ENCODE assay signal across 8 cellular contexts in the genomic region with DNA sequence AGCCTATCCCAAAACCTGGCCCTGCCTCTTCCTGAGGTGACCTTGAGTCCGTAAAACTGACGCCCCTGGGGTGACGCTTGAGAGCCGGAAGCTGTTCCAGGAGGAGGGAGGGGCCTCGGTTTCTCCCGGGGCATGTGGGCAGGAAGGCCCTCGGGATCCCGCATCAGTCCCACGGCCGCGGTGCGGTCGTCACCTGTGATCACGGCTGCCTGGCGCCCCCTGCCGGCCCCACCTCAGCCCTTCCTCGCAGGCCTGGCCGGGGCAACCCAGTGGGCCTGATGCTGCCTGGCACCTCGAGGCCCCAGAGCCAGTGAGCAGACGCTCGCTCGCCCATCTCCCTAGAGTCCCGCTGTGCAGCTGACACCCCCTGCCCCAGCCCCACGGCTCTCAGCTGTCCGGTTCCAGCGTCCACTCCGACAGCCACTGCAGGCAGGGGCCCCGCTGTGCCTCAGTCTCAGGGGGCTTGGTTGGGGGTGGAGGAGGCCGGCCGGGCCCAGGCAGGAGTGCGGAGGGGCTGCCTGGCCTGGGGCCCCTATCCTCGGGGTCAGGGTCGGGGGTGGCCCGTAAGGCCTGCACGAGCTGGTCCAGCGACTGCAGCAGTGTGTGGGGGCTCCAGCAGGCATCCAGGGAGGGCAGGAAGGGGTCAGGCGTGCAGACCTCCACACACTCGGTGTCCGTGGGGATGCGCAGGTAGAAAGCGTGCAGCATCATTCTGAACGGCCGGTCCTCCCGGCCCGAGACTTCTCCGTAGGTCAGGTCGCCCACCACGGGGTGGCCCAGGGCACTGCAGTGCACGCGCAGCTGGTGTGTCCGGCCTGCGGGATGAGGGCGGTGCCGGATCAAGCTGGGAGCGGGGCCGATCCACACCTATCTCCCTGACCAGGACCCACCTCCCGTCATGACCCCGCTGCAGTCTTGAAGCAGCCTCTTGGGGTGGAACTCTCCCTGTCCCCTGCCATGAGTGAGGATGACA. TPM values are rescaled to one million over a fixed set of nuclear protein-coding genes. Genes with fewer than 3 reads are reported as not detected.
DNase-seq lines count a peak whose midpoint lies in the region; ATAC-seq and TF ChIP-seq lines count a peak whose summit lies in the region.

No MANE protein-coding gene starts in this region.

- H3K27me3 ChIP-seq in parathyroid adenoma (ENCODE audit: control insufficient read depth, insufficient read depth, low read length), result no peaks in the 10 kb centered on the region
- H3K27me3 ChIP-seq in upper lobe of left lung, result no peaks in the 10 kb centered on the region

- H3K9me3 ChIP-seq in parathyroid adenoma (ENCODE audit: control insufficient read depth, low read length) (no peaks in the 10 kb centered on the region), upper lobe of left lung (no peaks in the 10 kb centered on the region)

- no peak overlapping the region for H3K4me2 ChIP-seq in parathyroid adenoma (ENCODE audit: low read length)

- ATAC-seq in upper lobe of left lung (ENCODE audit: low FRiP score in 2 of 2) (peak in 1 of 2 donors; percentile 34), GM21723 (IDR thresholded peaks at IDR 0.05; ENCODE audit: unreplicated experiment) (no peak)

- no peak overlapping the region for H3K4me3 ChIP-seq in parathyroid adenoma (ENCODE audit: low read depth, low read length)
- H3K4me3 ChIP-seq in upper lobe of left lung, result no peak overlapping the region

- peak in 1 of 4 donors; percentile 8 for TF ChIP-seq POLR2A in upper lobe of left lung (IDR thresholded peaks at IDR 0.05)

- H3K4me1 ChIP-seq in parathyroid adenoma (peaks cover 7% of the 10 kb centered on the region), upper lobe of left lung (peaks cover 17 to 48% (median 24%) of the 10 kb centered on the region in 4 donors)

- no peaks in the 10 kb centered on the region for H3K79me2 ChIP-seq in parathyroid adenoma

- no peaks in the 10 kb centered on the region for H3K36me3 ChIP-seq in parathyroid adenoma (ENCODE audit: control insufficient read depth, insufficient read depth, low read length)
- H3K36me3 ChIP-seq in upper lobe of left lung, result peaks cover 0 to 18% (median 8%) of the 10 kb centered on the region in 4 donors

- H3K9ac ChIP-seq in parathyroid adenoma, result no peak overlapping the region

- H2AFZ ChIP-seq in parathyroid adenoma, result peak overlapping the region; percentile 15

- DNase-seq in NCI-H1417 (lab: John Stamatoyannopoulos, UW) (peak in 2 of 3 experiments; percentile 29 to 36), NCI-H1417 treated with DMSO at 0.1 percent for 48 hours (lab: John Stamatoyannopoulos, UW) (no peak), RPMI8226 (peak; percentile 69), activated gamma-delta T cell treated with Interleukin-2 at 50 U/mL for 16 hours (peak; percentile 72), germinal center (ENCODE audit: low spot score) (peak; percentile 74), upper lobe of left lung (peak; percentile 70 to 97)

- no peak overlapping the region for H3K27ac ChIP-seq in parathyroid adenoma
- H3K27ac ChIP-seq in upper lobe of left lung, result no peak overlapping the region

- WGBS in upper lobe of left lung, 2 donors, result 66% methylated on average over 35 to 58 of the region's 58 CpGs

- TF ChIP-seq CTCF in parathyroid adenoma (IDR thresholded peaks at IDR 0.05) (peak; percentile 63), upper lobe of left lung (IDR thresholded peaks at IDR 0.05) (peak; percentile 69 to 90 (median 85))

- no peak for TF ChIP-seq EP300 in upper lobe of left lung (IDR thresholded peaks at IDR 0.05)

RNA-seq across cellular contexts. Expression of a gene that starts 2.3 kb away (rescaled TPM):
- total RNA-seq in upper lobe of left lung, result 10 to 100 TPM; 14.5 to 43.0 (median 20.8) TPM

RNA-seq across cellular contexts. Expression of a gene that starts 2.6 kb away (rescaled TPM):
- 10 to 100 TPM in 4 of 6 donors, 1 to 10 TPM in 2; 4.1 to 39.8 (median 17.9) TPM for total RNA-seq in upper lobe of left lung

RNA-seq across cellular contexts. Expression of a gene that starts 14.7 kb away (rescaled TPM):
- total RNA-seq in upper lobe of left lung, result not detected

RNA-seq across cellular contexts. Expression of a gene that starts 25.3 kb away (rescaled TPM):
- total RNA-seq in upper lobe of left lung, result 100 to 1,000 TPM in 4 of 6 donors, 10 to 100 TPM in 2; 47.8 to 275 (median 121) TPM

RNA-seq across cellular contexts. Expression of a gene that starts 45.1 kb away (rescaled TPM):
- total RNA-seq in upper lobe of left lung, result 10 to 100 TPM; 27.8 to 96.4 (median 33.1) TPM
